Comparison of ENCODE assay signal across 15 cellular contexts in genomic region chr1:7289694-7290093, GRCh38.
DNase-seq lines count a peak whose midpoint lies in the region; ATAC-seq and TF ChIP-seq lines count a peak whose summit lies in the region.
"Had no signal": no experiment of that assay in that cellular context is flagged by ENCODE, and none has a peak within 500 bp of the region (broad histone marks: within the 10 kb centered on the region; RNA-seq: fewer than 3 reads in every experiment).

No MANE protein-coding gene starts in this region.

- H3K4me1 ChIP-seq in HEK293 (ENCODE audit: control insufficient read depth, insufficient read depth, low read length), result no peaks in the 10 kb centered on the region
- peaks cover 0 to 5% of the 10 kb centered on the region in 2 donors for H3K4me1 ChIP-seq in lung (ENCODE audit: control insufficient read depth in 2 of 2, insufficient read depth in 2 of 2, low read length in 2 of 2)

- CTCF ChIA-PET in HEK293 (lab: Yijun Ruan, JAX), result no interaction called here

- DNase-seq in SW480 (ENCODE audit: low spot score) (peak; percentile 13), lung (ENCODE audit: low spot score) (peak; percentile 3), cardiac septum (ENCODE audit: low spot score) (no peak), kidney tubule cell (ENCODE audit: low spot score) (no peak), NCI-H446 (lab: John Stamatoyannopoulos, UW) (no peak)
- DNase-seq: CD8-positive, alpha-beta T cell; COR-L47; DND-41; GDM1; GOT3; H9; HFFc6 had no signal

- H3K36me3 ChIP-seq in HEK293 (ENCODE audit: control insufficient read depth in 2 of 2, insufficient read depth in 1 of 2, low read length in 2 of 2) (no peaks in the 10 kb centered on the region), lung (ENCODE audit: control insufficient read depth in 2 of 2, insufficient read depth in 2 of 2, low read length in 2 of 2) (no peaks in the 10 kb centered on the region)

- POLR2A ChIA-PET in HEK293 (lab: Yijun Ruan, JAX), result no interaction called here

- no peak overlapping the region for H3K4me3 ChIP-seq in HEK293 (ENCODE audit: low read depth, low read length)
- H3K4me3 ChIP-seq in lung, result no peak overlapping the region

- H3K27me3 ChIP-seq in lung (ENCODE audit: control insufficient read depth, insufficient read depth), result no peaks in the 10 kb centered on the region

- intact Hi-C loops in cardiac septum (cut with DNase I), result loop anchor here (2.0 to 5.0 kb wide), 4 partner anchors 53 to 358 kb away; no protein-coding TSS in a partner anchor

- 86 to 87% methylated on average over 2 of the region's 2 CpGs for WGBS in lung, 2 donors

- H3K27ac ChIP-seq in HEK293 (ENCODE audit: extremely low read depth, low read depth, low read length) (no peak overlapping the region), lung (ENCODE audit: low read depth in 1 of 2, low read length in 1 of 2) (no peak overlapping the region)
- H3K27ac ChIP-seq: HL-60 had no signal

- ATAC-seq in lung (ENCODE audit: insufficient read depth, low FRiP score) (no peak), HG02610 (IDR thresholded peaks at IDR 0.05; ENCODE audit: unreplicated experiment) (no peak)
- ATAC-seq: CD8-positive, alpha-beta T cell had no signal

- no peaks in the 10 kb centered on the region for H3K9me3 ChIP-seq in HEK293 (ENCODE audit: control insufficient read depth, insufficient read depth, low read depth, low read length)
- H3K9me3 ChIP-seq in lung (ENCODE audit: control insufficient read depth in 2 of 2, insufficient read depth in 1 of 2, low read length in 1 of 2), result no peaks in the 10 kb centered on the region

- TF ChIP-seq CTCF in HEK293 (tag by site-specific recombination; IDR thresholded peaks at IDR 0.05) (no peak), lung (IDR thresholded peaks at IDR 0.05; ENCODE audit: control extremely low read depth, extremely low read depth) (no peak)

TF ChIP-seq in HEK293, 187 proteins besides CTCF, POLR2A, EP300 and RAD21:
- no peak for TF ChIP-seq WT1 (tag by site-specific recombination; IDR thresholded peaks at IDR 0.05)
- TF ChIP-seq ZNF280C (tag by site-specific recombination; IDR thresholded peaks at IDR 0.05), result no peak
- no peak for TF ChIP-seq ZBTB11 (tag by site-specific recombination; conservative IDR thresholded peaks at IDR 0.05; ENCODE audit: low read depth)
- TF ChIP-seq ZBTB17 (tag by site-specific recombination; IDR thresholded peaks at IDR 0.05), result no peak
- TF ChIP-seq KLF1 (tag by site-specific recombination; IDR thresholded peaks at IDR 0.05), result peak; percentile 48; the same call in 1 of the 2 replicates
- no peak for TF ChIP-seq ZBTB1 (tag by site-specific recombination; IDR thresholded peaks at IDR 0.05)
- TF ChIP-seq REPIN1 (tag by site-specific recombination; IDR thresholded peaks at IDR 0.05; ENCODE audit: low read depth), result no peak

Comparison
In these comparisons a context has a peak if more than half of its experiments do, and no peak if none do; other contexts are left out.
1. DNase-seq: peak in SW480 (single experiment) and lung (single experiment); none in cardiac septum (single experiment), kidney tubule cell (single experiment) and NCI-H446 (0 of 2).